ENCODE assay signal across 20 cellular contexts in genomic region chr4:37828843-37829242, GRCh38. TPM values are rescaled to one million over a fixed set of nuclear protein-coding genes. Genes with fewer than 3 reads are reported as not detected.
DNase-seq lines count a peak whose midpoint lies in the region; ATAC-seq, FAIRE-seq and TF ChIP-seq lines count a peak whose summit lies in the region.
"Had no signal": no experiment of that assay in that cellular context is flagged by ENCODE, and none has a peak within 500 bp of the region (broad histone marks: within the 10 kb centered on the region; RNA-seq: fewer than 3 reads in every experiment).

No MANE protein-coding gene starts in this region.

- no peak overlapping the region for H2AFZ ChIP-seq in GM23338

- peaks cover 14% of the 10 kb centered on the region for H3K79me2 ChIP-seq in GM23338 (replicated peaks; ENCODE audit: insufficient read depth)

- H3K4me3 Mint-ChIP-seq in activated CD4-positive, alpha-beta T cell treated with anti-CD3 and anti-CD28 coated beads, Interleukin-2, amount 10 ng/mL, durations not matched to agents 24 days and 14 days: peak overlapping the region; percentile 45
- H3K4me3 Mint-ChIP-seq in activated T-helper 17 cell treated with anti-CD3 and anti-CD28 coated beads, Interleukin-2, amount 50 U/mL, for 72 hours: peak overlapping the region; percentile 97
- H3K4me3 Mint-ChIP-seq in nephron (peak overlapping the region; percentile 68 to 79 (median 79)), GM23338 (no peak overlapping the region)

- 0 out of 2 replicates have a peak, but pooled peaks cover 7% of the 10 kb centered on the region for H3K4me1 ChIP-seq in HEK293 (ENCODE audit: control insufficient read depth, insufficient read depth, low read length)
- peaks cover 12% of the 10 kb centered on the region for H3K4me1 ChIP-seq in GM23338 (ENCODE audit: insufficient read depth)
- H3K4me1 ChIP-seq in pancreas: peaks cover 0 to 19% (median 0%) of the 10 kb centered on the region in 3 donors

- POLR2A ChIA-PET in HEK293 (lab: Yijun Ruan, JAX): no interaction called here

- peaks cover 40% of the 10 kb centered on the region for H3K36me3 Mint-ChIP-seq in activated CD4-positive, alpha-beta T cell treated with anti-CD3 and anti-CD28 coated beads, Interleukin-2, amount 10 ng/mL, durations not matched to agents 24 days and 14 days (ENCODE audit: low read depth)
- peaks cover 56% of the 10 kb centered on the region for H3K36me3 Mint-ChIP-seq in activated T-helper 17 cell treated with anti-CD3 and anti-CD28 coated beads, Interleukin-2, amount 50 U/mL, for 72 hours (ENCODE audit: low read depth)
- H3K36me3 Mint-ChIP-seq in nephron (ENCODE audit: low read depth): peaks cover 28% of the 10 kb centered on the region
- H3K36me3 Mint-ChIP-seq in GM23338 (ENCODE audit: low read depth): peaks cover 29% of the 10 kb centered on the region

- FAIRE-seq in pancreas (lab: Jason Lieb, UNC): no peak
- FAIRE-seq: A549, HTR-8/SVneo had no signal

- 0 out of 2 replicates have a peak, but pooled peaks cover 3% of the 10 kb centered on the region for H3K9me2 ChIP-seq in GM23338 (ENCODE audit: insufficient read depth)

- TF ChIP-seq CTCF in HEK293 (tag by site-specific recombination; IDR thresholded peaks at IDR 0.05) (no peak), nephron (IDR thresholded peaks at IDR 0.05; ENCODE audit: unreplicated experiment in 3 of 3) (no peak), GM23338 (conservative IDR thresholded peaks at IDR 0.05; ENCODE audit: low read depth in 2 of 2) (no peak), pancreas (IDR thresholded peaks at IDR 0.05) (no peak)

- WGBS in pancreas, 2 donors: 88 to 93% methylated on average over 3 of the region's 3 CpGs

- H3K27me3 ChIP-seq in GM23338 (ENCODE audit: insufficient read depth): peaks cover 20% of the 10 kb centered on the region
- no peaks in the 10 kb centered on the region for H3K27me3 ChIP-seq in pancreas

- ATAC-seq in activated T-helper 17 cell treated with anti-CD3 and anti-CD28 coated beads, Interleukin-2, amount 50 U/mL, for 72 hours (replicated peaks): no peak
- no peak for ATAC-seq in GM18868 (IDR thresholded peaks at IDR 0.05; ENCODE audit: unreplicated experiment)
- no peak for ATAC-seq in GM23338
- ATAC-seq in pancreas: no peak
- ATAC-seq: A549; Panc1; stimulated activated naive CD8-positive, alpha-beta T cell treated with anti-CD3 and anti-CD28 coated beads, Interleukin-15, Interleukin-2, amounts not matched to agents 100 U/mL and 50 U/mL, for 24 hours had no signal

- H3F3A ChIP-seq in GM23338 (replicated peaks; ENCODE audit: low read depth): no peaks in the 10 kb centered on the region; the same call in 1 of the 2 replicates

- H4K20me1 ChIP-seq in GM23338 (replicated peaks; ENCODE audit: insufficient read depth): no peaks in the 10 kb centered on the region; the same call in none of the 2 replicates

- no peaks in the 10 kb centered on the region for H3K9me3 ChIP-seq in HEK293 (ENCODE audit: control insufficient read depth, insufficient read depth, low read depth, low read length)
- no peaks in the 10 kb centered on the region for H3K9me3 ChIP-seq in pancreas
- H3K9me3 ChIP-seq: A549 had no signal

- H3K4me3 ChIP-seq in HEK293 (ENCODE audit: low read depth, low read length) (no peak overlapping the region), GM23338 (no peak overlapping the region), pancreas (no peak overlapping the region)
- H3K4me3 ChIP-seq: A549, SK-N-MC had no signal

- H3K9me3 Mint-ChIP-seq in activated CD4-positive, alpha-beta T cell treated with anti-CD3 and anti-CD28 coated beads, Interleukin-2, amount 10 ng/mL, durations not matched to agents 24 days and 14 days: no peaks in the 10 kb centered on the region
- no peaks in the 10 kb centered on the region for H3K9me3 Mint-ChIP-seq in activated T-helper 17 cell treated with anti-CD3 and anti-CD28 coated beads, Interleukin-2, amount 50 U/mL, for 72 hours
- H3K9me3 Mint-ChIP-seq in nephron (no peaks in the 10 kb centered on the region), GM23338 (no peaks in the 10 kb centered on the region)

- H3K27ac ChIP-seq in HEK293 (ENCODE audit: extremely low read depth, low read depth, low read length) (no peak overlapping the region), GM23338 (ENCODE audit: low read depth) (no peak overlapping the region), pancreas (no peak overlapping the region)
- H3K27ac ChIP-seq: A549, SK-N-MC had no signal

- no peak overlapping the region for H3K4me2 ChIP-seq in GM23338
- H3K4me2 ChIP-seq: A549 had no signal

- peaks cover 0 to 23% of the 10 kb centered on the region in 2 experiments; a peak in 1 of 3 replicates for H3K36me3 ChIP-seq in HEK293 (ENCODE audit: control insufficient read depth in 2 of 2, insufficient read depth in 1 of 2, low read length in 2 of 2)
- peaks cover 14% of the 10 kb centered on the region for H3K36me3 ChIP-seq in GM23338 (ENCODE audit: insufficient read depth)
- peaks cover 0 to 7% (median 0%) of the 10 kb centered on the region in 3 donors for H3K36me3 ChIP-seq in pancreas

- H3K27ac Mint-ChIP-seq in activated CD4-positive, alpha-beta T cell treated with anti-CD3 and anti-CD28 coated beads, Interleukin-2, amount 10 ng/mL, durations not matched to agents 24 days and 14 days: no peak overlapping the region
- H3K27ac Mint-ChIP-seq in activated T-helper 17 cell treated with anti-CD3 and anti-CD28 coated beads, Interleukin-2, amount 50 U/mL, for 72 hours: no peak overlapping the region
- H3K27ac Mint-ChIP-seq in nephron (no peak overlapping the region), GM23338 (no peak overlapping the region)

- intact Hi-C loops in activated CD4-positive, alpha-beta T cell treated with anti-CD3 and anti-CD28 coated beads, Interleukin-2, amount 10 ng/mL, durations not matched to agents 24 days and 14 days (cut with micrococcal nuclease): loop anchor here (5.0 kb wide), 1 partner anchor 43 kb away; no protein-coding TSS in a partner anchor
- intact Hi-C loops in pancreas (cut with DNase I): no loop called here

- CTCF ChIA-PET in HEK293 (lab: Yijun Ruan, JAX): no interaction called here

- peaks cover 36% of the 10 kb centered on the region for H3K4me1 Mint-ChIP-seq in activated CD4-positive, alpha-beta T cell treated with anti-CD3 and anti-CD28 coated beads, Interleukin-2, amount 10 ng/mL, durations not matched to agents 24 days and 14 days
- H3K4me1 Mint-ChIP-seq in activated T-helper 17 cell treated with anti-CD3 and anti-CD28 coated beads, Interleukin-2, amount 50 U/mL, for 72 hours: peaks cover 29% of the 10 kb centered on the region
- peaks cover 28% of the 10 kb centered on the region for H3K4me1 Mint-ChIP-seq in nephron
- H3K4me1 Mint-ChIP-seq in GM23338: peaks cover 18% of the 10 kb centered on the region

- H3K27me3 Mint-ChIP-seq in activated CD4-positive, alpha-beta T cell treated with anti-CD3 and anti-CD28 coated beads, Interleukin-2, amount 10 ng/mL, durations not matched to agents 24 days and 14 days: peaks cover 1% of the 10 kb centered on the region
- no peaks in the 10 kb centered on the region for H3K27me3 Mint-ChIP-seq in activated T-helper 17 cell treated with anti-CD3 and anti-CD28 coated beads, Interleukin-2, amount 50 U/mL, for 72 hours
- no peaks in the 10 kb centered on the region for H3K27me3 Mint-ChIP-seq in nephron (ENCODE audit: low read depth)
- peaks cover 13% of the 10 kb centered on the region for H3K27me3 Mint-ChIP-seq in GM23338 (ENCODE audit: insufficient read depth, low read depth, poor library complexity)

- DNase-seq in activated CD4-positive, alpha-beta T cell treated with anti-CD3 and anti-CD28 coated beads, Interleukin-2, amount 10 ng/mL, durations not matched to agents 24 days and 14 days: no peak
- no peak for DNase-seq in activated CD4-positive, alpha-beta T cell treated with anti-CD3 and anti-CD28 coated beads, Interleukin-2, amount 50 U/mL, for 48 hours
- DNase-seq in GM23338 (ENCODE audit: low spot score) (no peak), pancreas (no peak)
- DNase-seq: activated CD4-positive, alpha-beta T cell treated with anti-CD3 and anti-CD28 coated beads, Interleukin-2, amount 50 U/mL, for 4 hours; effector memory CD4-positive, alpha-beta T cell; head of caudate nucleus; islet precursor cell; NCI-H510A treated with DMSO at 0.1 percent for 48 hours; retina; stimulated activated CD4-positive, alpha-beta T cell treated with anti-CD3 and anti-CD28 coated beads, Interleukin-15, amount 100 ng/mL, for 24 hours; stimulated activated naive CD8-positive, alpha-beta T cell treated with anti-CD3 and anti-CD28 coated beads, Interleukin-15, Interleukin-2, amounts not matched to agents 100 U/mL and 50 U/mL, for 24 hours had no signal

TF ChIP-seq in HEK293, 187 proteins besides CTCF, POLR2A, EP300 and RAD21 (continues in another document):
- TF ChIP-seq ZNF664 (tag by site-specific recombination; IDR thresholded peaks at IDR 0.05) (peak; percentile 97), ZNF324 (tag by site-specific recombination; IDR thresholded peaks at IDR 0.05) (no peak), KLF16 (tag by site-specific recombination; IDR thresholded peaks at IDR 0.05) (no peak)

TF ChIP-seq in GM23338, 12 proteins besides CTCF, POLR2A, EP300 and RAD21:
- TF ChIP-seq NANOG (IDR thresholded peaks at IDR 0.05; ENCODE audit: borderline replicate concordance) (no peak), POLR2AphosphoS5 (IDR thresholded peaks at IDR 0.05; ENCODE audit: low read depth) (no peak)

RNA-seq across cellular contexts. Expression of gene PGM2, which starts 2.4 kb away (rescaled TPM):
- total RNA-seq in activated CD4-positive, alpha-beta T cell treated with anti-CD3 and anti-CD28 coated beads, Interleukin-2, amount 10 ng/mL, durations not matched to agents 24 days and 14 days: 53.4 and 55.1 TPM in 2 replicates
- 10 to 100 TPM; 42.2 to 67.0 TPM for total RNA-seq in activated T-helper 17 cell treated with anti-CD3 and anti-CD28 coated beads, Interleukin-2, amount 50 U/mL, for 72 hours
- total RNA-seq in GM23338 (2014; rRNA removed; shearing (Covaris generic)): 30.8 and 36.6 TPM in 2 replicates
- polyA plus RNA-seq in GM23338 (2016; fragmentation: Nextera tagmentation; extraction: Ambion mirVana): 10.1 and 11.4 TPM in 2 replicates
- total RNA-seq in pancreas: 10 to 100 TPM in 1 of 6 donors, 1 to 10 TPM in 5; 4.8 to 15.1 (median 9.1) TPM
- 1 to 10 TPM; 2.1 to 4.6 TPM for polyA plus RNA-seq in pancreas
